ENCODE assay signal across 17 cellular contexts in genomic region chr15:82850731-82851130, GRCh38. TPM values are rescaled to one million over a fixed set of nuclear protein-coding genes. Genes with fewer than 3 reads are reported as not detected.
DNase-seq lines count a peak whose midpoint lies in the region; ATAC-seq and TF ChIP-seq lines count a peak whose summit lies in the region.
"Had no signal": no experiment of that assay in that cellular context is flagged by ENCODE, and none has a peak within 500 bp of the region (broad histone marks: within the 10 kb centered on the region; RNA-seq: fewer than 3 reads in every experiment).

No MANE protein-coding gene starts in this region.

- H3K4me3 ChIP-seq in SK-N-SH (ENCODE audit: low read depth in 2 of 2, low read length in 1 of 2) (no peak overlapping the region), colonic mucosa (no peak overlapping the region)
- H3K4me3 ChIP-seq: A549, PC-9 had no signal

- H3K27ac ChIP-seq in SK-N-SH (ENCODE audit: low read depth in 2 of 2, low read length in 1 of 2) (peak overlapping the region in 1 of 2 experiments; percentile 90; a peak in 2 of 4 replicates), colonic mucosa (no peak overlapping the region)
- H3K27ac ChIP-seq: A549, parathyroid adenoma, PC-9 had no signal

- peaks cover 8% of the 10 kb centered on the region for H3F3A ChIP-seq in SK-N-SH (replicated peaks; ENCODE audit: insufficient read depth)

- H3K9me3 ChIP-seq in SK-N-SH (no peaks in the 10 kb centered on the region), colonic mucosa (no peaks in the 10 kb centered on the region)
- H3K9me3 ChIP-seq: A549 had no signal

- H3K9ac ChIP-seq in SK-N-SH = no peak overlapping the region
- no peak overlapping the region for H3K9ac ChIP-seq in colonic mucosa (ENCODE audit: low read depth in 2 of 2, low read length in 2 of 2)
- H3K9ac ChIP-seq: parathyroid adenoma had no signal

- intact Hi-C loops in colonic mucosa (cut with DNase I) = no loop called here

- POLR2A ChIA-PET in SK-N-SH (lab: Yijun Ruan, JAX) = interaction anchor here (0.6 kb wide), 1 partner anchor 72 kb away, joined by 5 read pairs; no protein-coding TSS in a partner anchor

- no peaks in the 10 kb centered on the region for H3K9me2 ChIP-seq in SK-N-SH

- H3K27me3 ChIP-seq in SK-N-SH (ENCODE audit: insufficient read depth) = no peaks in the 10 kb centered on the region
- no peaks in the 10 kb centered on the region for H3K27me3 ChIP-seq in colonic mucosa

- no peak for TF ChIP-seq EP300 in SK-N-SH (IDR thresholded peaks at IDR 0.05; ENCODE audit: borderline replicate concordance in 1 of 2, low read depth in 1 of 2, low read length in 1 of 2)

- no peaks in the 10 kb centered on the region for H3K79me2 ChIP-seq in SK-N-SH (ENCODE audit: insufficient read depth)
- H3K79me2 ChIP-seq: parathyroid adenoma had no signal

- ATAC-seq in SK-N-SH treated with all-trans-retinoic acid at 6 μM for 48 hours = no peak; the same call in 2 of the 3 replicates

- H4K20me1 ChIP-seq in SK-N-SH (ENCODE audit: insufficient read depth) = no peaks in the 10 kb centered on the region

- peak; percentile 82 for DNase-seq in SK-N-SH
- DNase-seq in NCI-H446 treated with DMSO at 0.1 percent for 48 hours (lab: John Stamatoyannopoulos, UW) = peak; percentile 51
- DNase-seq in cerebellum (ENCODE audit: low spot score) = peak; percentile 63
- peak; percentile 12 for DNase-seq in retina
- no peak for DNase-seq in erythroblast (lab: John Stamatoyannopoulos, UW)
- no peak for DNase-seq in colonic mucosa
- no peak for DNase-seq in NCI-H187 treated with DMSO at 0.1 percent for 48 hours (lab: John Stamatoyannopoulos, UW)
- DNase-seq: activated CD4-positive, alpha-beta T cell treated with anti-CD3 and anti-CD28 coated beads, Interleukin-2, amount 50 U/mL, for 48 hours; GOT3; MV-4-11; PC-9; stimulated activated naive CD4-positive, alpha-beta T cell had no signal

- H3K36me3 ChIP-seq in SK-N-SH (replicated peaks in 1 of 2; ENCODE audit: control insufficient read depth in 1 of 2, insufficient read depth in 2 of 2, low read length in 1 of 2) (no peaks in the 10 kb centered on the region), colonic mucosa (no peaks in the 10 kb centered on the region)

- WGBS in SK-N-SH (ENCODE audit: low lambda C conversion rate) = 48% methylated on average over 5 of the region's 7 CpGs

- peak; percentile 36; the same call in 1 of the 2 replicates for TF ChIP-seq RAD21 in SK-N-SH (IDR thresholded peaks at IDR 0.05; ENCODE audit: low read length)

- TF ChIP-seq POLR2A in erythroblast (IDR thresholded peaks at IDR 0.05; ENCODE audit: low read length) = no peak

- H3K4me1 ChIP-seq in SK-N-SH (ENCODE audit: control insufficient read depth in 1 of 2, insufficient read depth in 2 of 2, low read depth in 1 of 2, low read length in 1 of 2) (peaks cover 4 to 22% of the 10 kb centered on the region in 2 experiments; a peak in 3 of 4 replicates), colonic mucosa (no peaks in the 10 kb centered on the region)
- H3K4me1 ChIP-seq: A549 had no signal

- H3K4me2 ChIP-seq in SK-N-SH = no peak overlapping the region
- H3K4me2 ChIP-seq: A549, PC-9 had no signal

- no peak for TF ChIP-seq CTCF in SK-N-SH (IDR thresholded peaks at IDR 0.05)
- TF ChIP-seq CTCF in colonic mucosa (IDR thresholded peaks at IDR 0.05) = no peak

- H2AFZ ChIP-seq in SK-N-SH (ENCODE audit: low read depth) = no peak overlapping the region
- H2AFZ ChIP-seq: PC-9 had no signal

- CTCF ChIA-PET in SK-N-SH (lab: Yijun Ruan, JAX) = interaction anchor here (0.7 to 6.3 kb wide), 12 partner anchors 10 to 397 kb away, joined by 3 to 64 read pairs (median 8); partner anchors contain the start of genes C15orf40 and RAMAC

TF ChIP-seq in SK-N-SH, 30 proteins besides CTCF, POLR2A, EP300 and RAD21:
- TF ChIP-seq RFX5 (IDR thresholded peaks at IDR 0.05; ENCODE audit: low read length) = no peak
- TF ChIP-seq RCOR1 (IDR thresholded peaks at IDR 0.05; ENCODE audit: low read length) = peak; percentile 31; the same call in 1 of the 2 replicates

TF ChIP-seq in SK-N-SH treated with all-trans-retinoic acid at 6 μM for 48 hours, 23 proteins besides CTCF, POLR2A, EP300 and RAD21 (continues in another document):
- TF ChIP-seq ARNTL (CRISPR knock-in tag; IDR thresholded peaks at IDR 0.05; ENCODE audit: borderline replicate concordance, low read depth) = no peak
- no peak for TF ChIP-seq ZNF565 (CRISPR knock-in tag; conservative IDR thresholded peaks at IDR 0.05; ENCODE audit: low read depth)
- TF ChIP-seq TOX (CRISPR knock-in tag; IDR thresholded peaks at IDR 0.05; ENCODE audit: borderline replicate concordance) = no peak
- TF ChIP-seq BACH2 (CRISPR knock-in tag; IDR thresholded peaks at IDR 0.05; ENCODE audit: borderline replicate concordance) = no peak
- no peak for TF ChIP-seq GLIS3 (CRISPR knock-in tag; IDR thresholded peaks at IDR 0.05)
- TF ChIP-seq ESRRG (CRISPR knock-in tag; IDR thresholded peaks at IDR 0.05) = no peak
- TF ChIP-seq ZC3H10 (CRISPR knock-in tag; IDR thresholded peaks at IDR 0.05) = no peak
- TF ChIP-seq CSDC2 (CRISPR knock-in tag; IDR thresholded peaks at IDR 0.05) = no peak
- TF ChIP-seq RARB (CRISPR knock-in tag; IDR thresholded peaks at IDR 0.05) = no peak
- TF ChIP-seq CREB5 (CRISPR knock-in tag; IDR thresholded peaks at IDR 0.05; ENCODE audit: low read depth) = no peak
- no peak for TF ChIP-seq OSR1 (CRISPR knock-in tag; IDR thresholded peaks at IDR 0.05)
- TF ChIP-seq ZNF70 (CRISPR knock-in tag; IDR thresholded peaks at IDR 0.05) = no peak
- TF ChIP-seq PATZ1 (CRISPR knock-in tag; IDR thresholded peaks at IDR 0.05; ENCODE audit: borderline replicate concordance) = no peak
- TF ChIP-seq ZFP30 (CRISPR knock-in tag; IDR thresholded peaks at IDR 0.05) = no peak
- no peak for TF ChIP-seq ZFP3 (CRISPR knock-in tag; IDR thresholded peaks at IDR 0.05)
- TF ChIP-seq TSHZ2 (CRISPR knock-in tag; IDR thresholded peaks at IDR 0.05) = no peak

RNA-seq across cellular contexts. Expression of gene WHAMM, which starts 41.3 kb away (rescaled TPM):
- polyA plus RNA-seq in SK-N-SH (2012; rRNA removed) = 1.9 and 2.3 TPM in 2 replicates
- polyA plus RNA-seq in SK-N-SH (2012; cell fraction: cytosol; rRNA removed) = 2.3 and 2.4 TPM in 2 replicates
- polyA plus RNA-seq in SK-N-SH (2012; cell fraction: nucleus; rRNA removed) = 2.7 and 4.0 TPM in 2 replicates
- 3.6 TPM for total RNA-seq in cerebellum
- total RNA-seq in colonic mucosa = 10 to 100 TPM; 11.9 to 13.1 TPM

RNA-seq across cellular contexts. Expression of gene FSD2, which starts 44.9 kb away (rescaled TPM):
- not detected in 2 replicates for polyA plus RNA-seq in SK-N-SH (2012; rRNA removed)
- polyA plus RNA-seq in SK-N-SH (2012; cell fraction: cytosol; rRNA removed) = not detected in 2 replicates
- not detected in 2 replicates for polyA plus RNA-seq in SK-N-SH (2012; cell fraction: nucleus; rRNA removed)
- not detected for total RNA-seq in cerebellum
- not detected for total RNA-seq in colonic mucosa
- total RNA-seq: HT1080, PC-9, ureter had no signal
- polyA plus RNA-seq: A549 had no signal

Comparison
In these comparisons a context has a peak if more than half of its experiments do, and no peak if none do; other contexts are left out.
1. DNase-seq: peak in SK-N-SH (single experiment), NCI-H446 treated with DMSO at 0.1 percent for 48 hours (single experiment), cerebellum (single experiment) and retina (single experiment); none in erythroblast (0 of 2), colonic mucosa (single experiment) and NCI-H187 treated with DMSO at 0.1 percent for 48 hours (single experiment).